Comparison of ENCODE assay signal across 11 cellular contexts in the genomic region with DNA sequence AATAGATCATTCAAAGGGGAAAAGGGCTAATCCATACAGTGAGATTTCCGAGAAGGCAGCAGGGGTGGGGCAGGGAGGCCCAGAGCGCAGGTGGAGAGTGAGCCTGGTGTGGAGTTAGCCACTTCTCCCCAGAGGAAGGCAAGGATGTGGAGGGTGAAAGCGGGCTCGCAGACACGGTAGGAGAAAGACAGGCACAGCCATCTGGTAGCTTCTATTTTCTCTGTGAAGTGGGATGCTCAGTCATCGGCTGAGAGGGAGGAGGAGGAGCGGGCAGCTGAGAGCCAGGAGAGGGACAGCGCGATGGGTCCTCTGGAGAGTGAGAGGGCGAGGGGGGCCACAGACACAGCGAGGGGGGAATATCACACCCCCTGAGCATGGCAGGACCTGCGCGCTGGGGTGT.
A peak's percentile ranks its signal among the peaks of the same experiment; 100 is the strongest.
DNase-seq lines count a peak whose midpoint lies in the region; ATAC-seq lines count a peak whose summit lies in the region.
"Had no signal": no experiment of that assay in that cellular context is flagged by ENCODE, and none has a peak within 500 bp of the region (broad histone marks: within the 10 kb centered on the region; RNA-seq: fewer than 3 reads in every experiment).

No MANE protein-coding gene starts in this region.

- H3K27me3 ChIP-seq in ACC112 (ENCODE audit: insufficient read depth, low read length): no peaks in the 10 kb centered on the region
- no peaks in the 10 kb centered on the region for H3K27me3 ChIP-seq in GM23248 (replicated peaks; ENCODE audit: insufficient read depth)
- H3K27me3 ChIP-seq in SJCRH30: no peaks in the 10 kb centered on the region
- no peaks in the 10 kb centered on the region for H3K27me3 ChIP-seq in CD8-positive, alpha-beta memory T cell (ENCODE audit: insufficient read depth, low read length, poor library complexity, severe bottlenecking)
- H3K27me3 ChIP-seq: esophagus squamous epithelium had no signal

- H3F3A ChIP-seq in GM23248 (ENCODE audit: insufficient read depth): peaks cover 72% of the 10 kb centered on the region

- H3K9me2 ChIP-seq in GM23248 (ENCODE audit: insufficient read depth): no peaks in the 10 kb centered on the region

- WGBS in GM23248 (ENCODE audit: low coverage in 1 of 2, low lambda C conversion rate in 2 of 2, missing lambda C conversion rate in 2 of 2), 2 experiments: 22 to 24% methylated on average over 12 to 13 of the region's 13 CpGs

- H3K36me3 Mint-ChIP-seq in CD8-positive, alpha-beta memory T cell: no peaks in the 10 kb centered on the region

- CTCF ChIA-PET in CD8-positive, alpha-beta memory T cell (lab: Charles Lee): no interaction called here

- in situ Hi-C loops in GM23248 (cut with MboI): no loop called here

- H4K20me1 ChIP-seq in GM23248 (ENCODE audit: insufficient read depth): no peaks in the 10 kb centered on the region

- H3K27ac ChIP-seq in ACC112 (ENCODE audit: low read depth, low read length) (peak overlapping the region; percentile 94), GM23248 (peak overlapping the region; percentile 92), SJCRH30 (no peak overlapping the region)
- no peak overlapping the region for H3K27ac ChIP-seq in CD8-positive, alpha-beta memory T cell (ENCODE audit: low read depth, low read length)
- H3K27ac ChIP-seq: lower lobe of right lung had no signal

- no peaks in the 10 kb centered on the region for H3K9me3 ChIP-seq in GM23248 (ENCODE audit: low read depth)
- no peaks in the 10 kb centered on the region for H3K9me3 ChIP-seq in SJCRH30 (replicated peaks)
- H3K9me3 ChIP-seq in CD8-positive, alpha-beta memory T cell (ENCODE audit: low read length): no peaks in the 10 kb centered on the region
- H3K9me3 ChIP-seq: esophagus squamous epithelium, lower lobe of right lung had no signal

- POLR2A ChIA-PET in CD8-positive, alpha-beta memory T cell (lab: Charles Lee): no interaction called here

- H3K9ac ChIP-seq in GM23248: peak overlapping the region; percentile 75

- H3K79me2 ChIP-seq in ACC112 (ENCODE audit: control insufficient read depth, insufficient read depth, low read length, unreplicated experiment) (no peaks in the 10 kb centered on the region), GM23248 (ENCODE audit: insufficient read depth) (no peaks in the 10 kb centered on the region)

- H3K4me2 ChIP-seq in GM23248 (ENCODE audit: unreplicated experiment): peak overlapping the region; percentile 80

- H3K36me3 ChIP-seq in ACC112 (ENCODE audit: insufficient read depth, low read length): peaks cover 5% of the 10 kb centered on the region; the same call in 1 of the 2 replicates
- H3K36me3 ChIP-seq in GM23248 (ENCODE audit: low read depth): peaks cover 6% of the 10 kb centered on the region; the same call in 1 of the 2 replicates
- H3K36me3 ChIP-seq in SJCRH30: no peaks in the 10 kb centered on the region
- H3K36me3 ChIP-seq in CD8-positive, alpha-beta memory T cell (ENCODE audit: insufficient read depth, low read length): no peaks in the 10 kb centered on the region
- H3K36me3 ChIP-seq: esophagus squamous epithelium, lower lobe of right lung had no signal

- peaks cover 0 to 3% (median 0%) of the 10 kb centered on the region in 5 donors for H3K9me3 Mint-ChIP-seq in CD8-positive, alpha-beta memory T cell

- H3K4me3 Mint-ChIP-seq in CD8-positive, alpha-beta memory T cell: no peak overlapping the region

- peaks cover 2 to 6% (median 6%) of the 10 kb centered on the region in 3 donors for H3K4me1 Mint-ChIP-seq in CD8-positive, alpha-beta memory T cell

- no peak overlapping the region for H3K27ac Mint-ChIP-seq in CD8-positive, alpha-beta memory T cell

- H3K4me3 ChIP-seq in ACC112 (ENCODE audit: low read depth, low read length) (peak overlapping the region; percentile 60), GM23248 (peak overlapping the region; percentile 59), SJCRH30 (no peak overlapping the region)
- H3K4me3 ChIP-seq in CD8-positive, alpha-beta memory T cell (ENCODE audit: low read length): no peak overlapping the region
- H3K4me3 ChIP-seq: lower lobe of right lung had no signal

- H3K27me3 Mint-ChIP-seq in CD8-positive, alpha-beta memory T cell: peaks cover 0 to 7% of the 10 kb centered on the region in 2 donors

- H2AFZ ChIP-seq in ACC112 (ENCODE audit: low read length, unreplicated experiment) (peak overlapping the region; percentile 67), GM23248 (peak overlapping the region; percentile 29)

- H3K4me1 ChIP-seq in ACC112 (ENCODE audit: control insufficient read depth, insufficient read depth, low read length, unreplicated experiment) (peaks cover 42% of the 10 kb centered on the region), GM23248 (ENCODE audit: insufficient read depth) (peaks cover 63% of the 10 kb centered on the region), SJCRH30 (peaks cover 3% of the 10 kb centered on the region; the same call in 1 of the 2 replicates)
- no peaks in the 10 kb centered on the region for H3K4me1 ChIP-seq in CD8-positive, alpha-beta memory T cell (ENCODE audit: insufficient read depth, low read length)
- H3K4me1 ChIP-seq: lower lobe of right lung had no signal

- peak; percentile 76 for DNase-seq in GM23248
- DNase-seq in SJCRH30: peak; percentile 8 to 23
- peak; percentile 45 for DNase-seq in left kidney (ENCODE audit: low read depth, low spot score)
- DNase-seq in activated naive CD4-positive, alpha-beta T cell (lab: John Stamatoyannopoulos, UW): no peak
- DNase-seq in CD8-positive, alpha-beta memory T cell: no peak
- DNase-seq: activated CD4-positive, alpha-beta T cell treated with anti-CD3 and anti-CD28 coated beads for 48 hours; esophagus squamous epithelium; lower lobe of right lung had no signal

- ATAC-seq in GM18868 (IDR thresholded peaks at IDR 0.05; ENCODE audit: unreplicated experiment) (no peak), GM18519 (IDR thresholded peaks at IDR 0.05; ENCODE audit: low FRiP score, unreplicated experiment) (no peak)

Comparison
In these comparisons a context has a peak if more than half of its experiments do, and no peak if none do; other contexts are left out.
1. H3K27ac ChIP-seq: peak in ACC112 (single experiment) and GM23248 (single experiment); none in SJCRH30 (single experiment) and CD8-positive, alpha-beta memory T cell (single experiment).
2. H3K4me3 ChIP-seq: peak in ACC112 (single experiment) and GM23248 (single experiment); none in SJCRH30 (single experiment) and CD8-positive, alpha-beta memory T cell (single experiment).
3. DNase-seq: peak in GM23248 (single experiment), SJCRH30 (2 of 2) and left kidney (single experiment); none in activated naive CD4-positive, alpha-beta T cell (0 of 4) and CD8-positive, alpha-beta memory T cell (0 of 5).